In genomic region chr2:219247678-219248642, GRCh38 we compare ENCODE assay signal across 9 cellular contexts. TPM values are rescaled to one million over a fixed set of nuclear protein-coding genes. Genes with fewer than 3 reads are reported as not detected.
DNase-seq lines count a peak whose midpoint lies in the region; ATAC-seq and TF ChIP-seq lines count a peak whose summit lies in the region.
"Had no signal": no experiment of that assay in that cellular context is flagged by ENCODE, and none has a peak within 500 bp of the region (broad histone marks: within the 10 kb centered on the region; RNA-seq: fewer than 3 reads in every experiment).

No MANE protein-coding gene starts in this region.

- no peak for TF ChIP-seq POLR2A in breast epithelium (IDR thresholded peaks at IDR 0.05)
- no peak for TF ChIP-seq POLR2A in sigmoid colon (IDR thresholded peaks at IDR 0.05)

- TF ChIP-seq EP300 in sigmoid colon (IDR thresholded peaks at IDR 0.05) = no peak

- POLR2A ChIA-PET in CD4-positive, alpha-beta T cell (lab: Charles Lee) = interaction anchor here (0.7 to 10.1 kb wide), 15 partner anchors 10 to 356 kb away, joined by 3 to 202 read pairs (median 5); partner anchors contain the start of genes ABCB6, ANKZF1, ATG9A and CNPPD1

- DNase-seq in CD4-positive, alpha-beta T cell = peak; percentile 25 to 72 (median 49)
- DNase-seq in T-helper 17 cell = peak in 2 of 3 donors; percentile 24 to 54
- DNase-seq in breast epithelium (ENCODE audit: low spot score in 2 of 2) = no peak
- DNase-seq in sigmoid colon = no peak
- DNase-seq in NCI-H526 treated with DMSO at 0.1 percent for 48 hours (lab: John Stamatoyannopoulos, UW) = no peak
- no peak for DNase-seq in cerebellum (ENCODE audit: low spot score)
- DNase-seq: OCI-M1 had no signal

- peaks cover 92% of the 10 kb centered on the region for H3K4me1 Mint-ChIP-seq in CD4-positive, alpha-beta T cell (ENCODE audit: low read depth)
- H3K4me1 Mint-ChIP-seq in T-helper 17 cell = peaks cover 69% of the 10 kb centered on the region

- H3K4me1 ChIP-seq in breast epithelium = peaks cover 17 to 24% of the 10 kb centered on the region in 2 donors
- H3K4me1 ChIP-seq in sigmoid colon = peaks cover 0 to 67% (median 65%) of the 10 kb centered on the region in 4 donors

- CTCF ChIA-PET in CD4-positive, alpha-beta T cell (lab: Charles Lee) = interaction anchor here (1.5 to 3.8 kb wide), 3 partner anchors 47 to 88 kb away, joined by 5 to 30 read pairs (median 5); partner anchors contain the start of gene NHEJ1

- H3K4me3 ChIP-seq in breast epithelium (no peak overlapping the region), sigmoid colon (no peak overlapping the region)

- no peaks in the 10 kb centered on the region for H3K9me3 ChIP-seq in CD4-positive, alpha-beta T cell (ENCODE audit: control insufficient read depth, low read length)
- no peaks in the 10 kb centered on the region for H3K9me3 ChIP-seq in T-helper 17 cell (ENCODE audit: control insufficient read depth, low read length, poor library complexity, severe bottlenecking)
- H3K9me3 ChIP-seq in breast epithelium = no peaks in the 10 kb centered on the region
- no peaks in the 10 kb centered on the region for H3K9me3 ChIP-seq in sigmoid colon

- ATAC-seq in CD4-positive, alpha-beta T cell (ENCODE audit: poor library complexity) = peak; percentile 68
- ATAC-seq in T-helper 17 cell (peak; percentile 75), HG03571 (IDR thresholded peaks at IDR 0.05; ENCODE audit: unreplicated experiment) (no peak), esophagus mucosa (no peak)

- H3K36me3 ChIP-seq in breast epithelium (no peaks in the 10 kb centered on the region), sigmoid colon (peaks cover 0 to 40% (median 8%) of the 10 kb centered on the region in 4 donors)

- TF ChIP-seq CTCF in CD4-positive, alpha-beta T cell (IDR thresholded peaks at IDR 0.05) = no peak
- TF ChIP-seq CTCF in breast epithelium (IDR thresholded peaks at IDR 0.05) (no peak), sigmoid colon (IDR thresholded peaks at IDR 0.05) (no peak)

- peak overlapping the region; percentile 61 for H3K27ac ChIP-seq in CD4-positive, alpha-beta T cell (ENCODE audit: low read depth, low read length)
- H3K27ac ChIP-seq in breast epithelium (peak overlapping the region; percentile 93 to 98), sigmoid colon (peak overlapping the region; percentile 79 to 87 (median 82))

- H3K27ac Mint-ChIP-seq in CD4-positive, alpha-beta T cell = peak overlapping the region; percentile 96
- peak overlapping the region; percentile 98 for H3K27ac Mint-ChIP-seq in T-helper 17 cell

- WGBS in sigmoid colon, 2 donors = 72 to 86% methylated on average over 17 of the region's 17 CpGs

- H3K4me3 Mint-ChIP-seq in CD4-positive, alpha-beta T cell = peak overlapping the region; percentile 88
- peak overlapping the region; percentile 90 for H3K4me3 Mint-ChIP-seq in T-helper 17 cell

- H3K9me3 Mint-ChIP-seq in CD4-positive, alpha-beta T cell = no peaks in the 10 kb centered on the region

- intact Hi-C loops in CD4-positive, alpha-beta T cell (cut with DNase I, micrococcal nuclease) = loop anchor here in 1 of 2 experiments (5.0 kb wide), 1 partner anchor 71 kb away; the partner anchor contains the start of genes CNPPD1 and RETREG2
- intact Hi-C loops in breast epithelium (cut with DNase I; ENCODE audit: low total_unique reads) = no loop called here
- intact Hi-C loops in sigmoid colon (cut with DNase I) = no loop called here

- H3K36me3 Mint-ChIP-seq in CD4-positive, alpha-beta T cell (ENCODE audit: low read depth) = peaks cover 61% of the 10 kb centered on the region
- peaks cover 6% of the 10 kb centered on the region for H3K36me3 Mint-ChIP-seq in T-helper 17 cell (ENCODE audit: low read depth)

- no peaks in the 10 kb centered on the region for H3K27me3 ChIP-seq in CD4-positive, alpha-beta T cell (ENCODE audit: control insufficient read depth, insufficient read depth, low read length)
- H3K27me3 ChIP-seq in breast epithelium (no peaks in the 10 kb centered on the region), sigmoid colon (no peaks in the 10 kb centered on the region)

- no peaks in the 10 kb centered on the region for H3K27me3 Mint-ChIP-seq in CD4-positive, alpha-beta T cell
- no peaks in the 10 kb centered on the region for H3K27me3 Mint-ChIP-seq in T-helper 17 cell

RNA-seq across cellular contexts. Expression of gene STK16, which starts 2.7 kb away (rescaled TPM):
- total RNA-seq in CD4-positive, alpha-beta T cell = 10 to 100 TPM; 11.2 to 14.1 TPM
- total RNA-seq in T-helper 17 cell (10 to 100 TPM; 11.9 to 17.2 TPM), breast epithelium (10 to 100 TPM; 13.1 to 18.1 (median 16.4) TPM), sigmoid colon (10 to 100 TPM; 12.2 to 19.9 (median 18.2) TPM), cerebellum (12.1 TPM), esophagus mucosa (30.0 TPM)
- polyA plus RNA-seq in sigmoid colon = 10 to 100 TPM; 45.3 to 61.7 (median 57.1) TPM

RNA-seq across cellular contexts. Expression of gene GLB1L, which starts 2.7 kb away (rescaled TPM):
- total RNA-seq in CD4-positive, alpha-beta T cell = 1 to 10 TPM; 2.4 to 3.0 TPM
- 1 to 10 TPM in 1 of 2 donors, under 1 TPM in 1; 0.94 to 3.1 TPM for total RNA-seq in T-helper 17 cell
- total RNA-seq in breast epithelium = 10 to 100 TPM; 10.2 to 15.7 (median 11.8) TPM
- total RNA-seq in sigmoid colon = 10 to 100 TPM in 1 of 4 donors, 1 to 10 TPM in 3; 6.9 to 26.0 (median 8.2) TPM
- 1 to 10 TPM; 2.1 to 4.3 (median 3.6) TPM for polyA plus RNA-seq in sigmoid colon
- 4.4 TPM for total RNA-seq in cerebellum
- 2.4 TPM for total RNA-seq in esophagus mucosa

RNA-seq across cellular contexts. Expression of gene TUBA4B, which starts 5.1 kb away (rescaled TPM):
- total RNA-seq in CD4-positive, alpha-beta T cell = not detected
- total RNA-seq in T-helper 17 cell = not detected
- under 1 TPM in 1 of 3 donors, not detected in 2; 0.16 TPM for total RNA-seq in breast epithelium
- not detected for total RNA-seq in sigmoid colon
- not detected for polyA plus RNA-seq in sigmoid colon
- not detected for total RNA-seq in cerebellum
- not detected for total RNA-seq in esophagus mucosa

RNA-seq across cellular contexts. Expression of gene TUBA4A, which starts 5.8 kb away (rescaled TPM):
- 100 to 1,000 TPM; 183 to 185 TPM for total RNA-seq in CD4-positive, alpha-beta T cell
- 100 to 1,000 TPM; 107 to 184 TPM for total RNA-seq in T-helper 17 cell
- total RNA-seq in breast epithelium = 10 to 100 TPM in 2 of 3 donors, 1 to 10 TPM in 1; 5.4 to 73.3 (median 48.8) TPM
- 100 to 1,000 TPM in 1 of 4 donors, 10 to 100 TPM in 3; 47.1 to 109 (median 55.0) TPM for total RNA-seq in sigmoid colon
- polyA plus RNA-seq in sigmoid colon = 10 to 100 TPM; 74.4 to 95.4 (median 76.9) TPM
- 4.3 TPM for total RNA-seq in cerebellum
- 138 TPM for total RNA-seq in esophagus mucosa

RNA-seq across cellular contexts. Expression of gene ANKZF1, which starts 18.4 kb away (rescaled TPM):
- 100 to 1,000 TPM; 128 to 135 TPM for total RNA-seq in CD4-positive, alpha-beta T cell
- 10 to 100 TPM; 92.5 to 93.5 TPM for total RNA-seq in T-helper 17 cell
- total RNA-seq in breast epithelium = 100 to 1,000 TPM in 1 of 3 donors, 10 to 100 TPM in 2; 29.3 to 101 (median 67.8) TPM
- total RNA-seq in sigmoid colon = 10 to 100 TPM; 28.1 to 52.6 (median 41.1) TPM
- 10 to 100 TPM in 1 of 3 donors, 1 to 10 TPM in 2; 9.0 to 36.9 (median 9.7) TPM for polyA plus RNA-seq in sigmoid colon
- total RNA-seq in cerebellum = 43.7 TPM
- total RNA-seq in esophagus mucosa = 18.2 TPM

Comparison
In these comparisons a context has a peak if more than half of its experiments do, and no peak if none do; other contexts are left out.
1. ATAC-seq: peak in CD4-positive, alpha-beta T cell (single experiment) and T-helper 17 cell (single experiment); none in HG03571 (single experiment) and esophagus mucosa (single experiment).
2. DNase-seq: peak in CD4-positive, alpha-beta T cell (10 of 10) and T-helper 17 cell (2 of 3); none in breast epithelium (0 of 2), sigmoid colon (single experiment), NCI-H526 treated with DMSO at 0.1 percent for 48 hours (single experiment) and cerebellum (single experiment).
3. Peak in every context shown above with its lines, with median percentiles within 50 percentile points of each other: H3K27ac ChIP-seq.